21 cellular contexts compared by ENCODE assay signal in the genomic region with DNA sequence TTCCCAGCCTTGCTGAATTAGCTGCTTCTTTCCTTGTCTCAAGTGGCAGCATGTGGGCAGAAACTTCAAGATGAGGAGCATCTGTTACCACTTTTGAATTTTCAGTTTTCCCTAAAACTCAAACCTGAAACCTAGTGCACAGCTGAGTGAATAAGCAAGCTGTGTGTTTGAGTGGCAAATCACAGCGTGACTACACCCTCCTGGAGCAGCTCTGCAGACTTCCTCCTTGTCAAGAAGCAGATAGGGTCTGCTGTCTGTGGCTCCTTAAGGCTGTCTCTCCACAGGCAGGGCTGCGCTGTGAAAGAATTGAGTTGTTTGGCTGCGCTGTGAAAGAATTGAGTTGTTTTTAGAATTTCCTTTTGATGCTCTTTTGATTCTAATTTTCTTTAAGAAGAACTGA.
DNase-seq lines count a peak whose midpoint lies in the region; ATAC-seq and TF ChIP-seq lines count a peak whose summit lies in the region.
"Had no signal": no experiment of that assay in that cellular context is flagged by ENCODE, and none has a peak within 500 bp of the region (broad histone marks: within the 10 kb centered on the region; RNA-seq: fewer than 3 reads in every experiment).

No MANE protein-coding gene starts in this region.

- H3K9me3 Mint-ChIP-seq in mesothelial cell of epicardium = no peaks in the 10 kb centered on the region

- TF ChIP-seq CTCF in mesothelial cell of epicardium (IDR thresholded peaks at IDR 0.05; ENCODE audit: unreplicated experiment) = no peak

- no peak overlapping the region for H3K4me3 Mint-ChIP-seq in mesothelial cell of epicardium
- H3K4me3 Mint-ChIP-seq: activated T-cell treated with anti-CD3 and anti-CD28 coated beads, Interleukin-2, amount 50 U/mL, for 24 hours; brain; T-helper 17 cell had no signal

- DNase-seq in Ammon's horn (ENCODE audit: low spot score) (peak; percentile 10), NCI-H2227 treated with DMSO at 0.1 percent for 48 hours (lab: John Stamatoyannopoulos, UW) (peak; percentile 41), brain pericyte (ENCODE audit: low read depth, low spot score) (peak; percentile 27), mesothelial cell of epicardium (ENCODE audit: low spot score in 2 of 2, unreplicated experiment in 2 of 2) (no peak), erythroblast (lab: John Stamatoyannopoulos, UW) (no peak)
- DNase-seq: activated CD4-positive, alpha-beta T cell treated with anti-CD3 and anti-CD28 coated beads for 48 hours; activated gamma-delta T cell treated with Interleukin-2 at 50 U/mL for 16 hours; activated T-cell treated with anti-CD3 and anti-CD28 coated beads, Interleukin-2, amount 50 U/mL, for 24 hours; AML-193; colonic mucosa; DMS153; lower lobe of right lung; NCI-H1694 treated with DMSO at 0.1 percent for 48 hours; NCI-H345; Peyer's patch; T-helper 17 cell; upper lobe of right lung had no signal

- H3K36me3 Mint-ChIP-seq in mesothelial cell of epicardium = no peaks in the 10 kb centered on the region
- H3K36me3 Mint-ChIP-seq: brain had no signal

- ATAC-seq in HG03442 (IDR thresholded peaks at IDR 0.05; ENCODE audit: unreplicated experiment) (no peak), HG03280 (IDR thresholded peaks at IDR 0.05; ENCODE audit: unreplicated experiment) (no peak), HG03175 (IDR thresholded peaks at IDR 0.05; ENCODE audit: unreplicated experiment) (no peak)
- ATAC-seq: lower lobe of right lung, T-helper 17 cell, upper lobe of right lung had no signal

- no peaks in the 10 kb centered on the region for H3K4me1 Mint-ChIP-seq in mesothelial cell of epicardium
- H3K4me1 Mint-ChIP-seq: T-helper 17 cell had no signal

- peak overlapping the region; percentile 15 for H3K27ac Mint-ChIP-seq in mesothelial cell of epicardium
- H3K27ac Mint-ChIP-seq: activated T-cell treated with anti-CD3 and anti-CD28 coated beads, Interleukin-2, amount 50 U/mL, for 24 hours; brain; T-helper 17 cell had no signal

- no peak for TF ChIP-seq POLR2A in erythroblast (IDR thresholded peaks at IDR 0.05; ENCODE audit: low read length)

- H3K27me3 Mint-ChIP-seq in mesothelial cell of epicardium (ENCODE audit: low read depth) = no peaks in the 10 kb centered on the region
- H3K27me3 Mint-ChIP-seq: activated T-cell treated with anti-CD3 and anti-CD28 coated beads, Interleukin-2, amount 50 U/mL, for 24 hours; T-helper 17 cell had no signal

Comparison
In these comparisons a context has a peak if more than half of its experiments do, and no peak if none do; other contexts are left out.
1. DNase-seq: peak in Ammon's horn (single experiment), NCI-H2227 treated with DMSO at 0.1 percent for 48 hours (single experiment) and brain pericyte (single experiment); none in mesothelial cell of epicardium (0 of 2) and erythroblast (0 of 2).